22 cellular contexts compared by ENCODE assay signal in the genomic region with DNA sequence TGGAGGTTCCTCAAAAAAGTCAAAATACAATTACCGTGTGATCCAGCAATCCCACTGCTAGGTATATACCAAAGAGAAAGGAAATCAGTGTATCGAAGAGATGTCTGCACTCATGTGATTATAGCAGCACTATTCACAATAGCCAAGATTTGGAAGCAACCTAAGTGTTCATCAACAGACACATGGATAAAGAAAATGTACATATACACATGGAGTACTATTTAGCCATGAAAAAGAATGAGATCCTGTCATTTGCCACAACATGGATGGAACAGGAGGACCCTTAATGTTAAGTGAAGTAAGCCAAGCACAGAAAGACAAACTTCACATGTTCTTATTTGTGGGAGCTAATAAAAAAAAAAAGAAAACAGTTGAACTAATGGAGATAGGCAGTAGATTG.
"Had no signal": no experiment of that assay in that cellular context is flagged by ENCODE, and none has a peak within 500 bp of the region (broad histone marks: within the 10 kb centered on the region; RNA-seq: fewer than 3 reads in every experiment).

No MANE protein-coding gene starts in this region.

- H3K27ac Mint-ChIP-seq: activated naive CD4-positive, alpha-beta T cell treated with anti-CD3 and anti-CD28 coated beads, Interleukin-2, amount 50 U/mL, for 72 hours; neural progenitor cell; progenitor cell of endocrine pancreas had no signal

- H3K27ac ChIP-seq: cardiac muscle cell, neural progenitor cell, thoracic aorta, upper lobe of left lung had no signal

- DNase-seq: activated CD4-positive, alpha-beta T cell treated with anti-CD3 and anti-CD28 coated beads, Interleukin-2, amount 50 U/mL, for 1 hour; activated CD8-positive, alpha-beta memory T cell treated with anti-CD3 and anti-CD28 coated beads for 24 hours; activated CD8-positive, alpha-beta memory T cell treated with anti-CD3 and anti-CD28 coated beads, Interleukin-2, amount 50 U/mL, for 48 hours; activated gamma-delta T cell treated with Interleukin-2 at 50 U/mL for 16 hours; amygdala; foreskin melanocyte; hypothalamus; kidney; midbrain; stimulated activated CD4-positive, alpha-beta T cell treated with anti-CD3 and anti-CD28 coated beads, Interleukin-4, amount 100 ng/mL, for 1 hour; T-helper 1 cell; T-helper 9 cell; upper lobe of left lung had no signal

- H3K9me3 ChIP-seq: right atrium auricular region, thoracic aorta, upper lobe of left lung had no signal

- H3K4me1 ChIP-seq: neural progenitor cell, upper lobe of left lung had no signal

- ATAC-seq: activated naive CD4-positive, alpha-beta T cell treated with anti-CD3 and anti-CD28 coated beads, Interleukin-2, amount 50 U/mL, for 72 hours; left lobe of liver had no signal

- H3K27me3 Mint-ChIP-seq: progenitor cell of endocrine pancreas had no signal

- H3K9me3 Mint-ChIP-seq: neural progenitor cell had no signal

- H3K36me3 ChIP-seq: cardiac muscle cell, neural progenitor cell had no signal

- H3K9ac ChIP-seq: neural progenitor cell had no signal

- H3K4me3 Mint-ChIP-seq: neural progenitor cell had no signal

- H3K27me3 ChIP-seq: cardiac muscle cell, neural progenitor cell, right atrium auricular region, upper lobe of left lung had no signal

- H3K4me3 ChIP-seq: cardiac muscle cell, lung, neural progenitor cell, right atrium auricular region, smooth muscle cell, thoracic aorta, upper lobe of left lung had no signal

- H3K4me1 Mint-ChIP-seq: neural progenitor cell had no signal
